ENCODE assay signal across 15 cellular contexts in the genomic region with DNA sequence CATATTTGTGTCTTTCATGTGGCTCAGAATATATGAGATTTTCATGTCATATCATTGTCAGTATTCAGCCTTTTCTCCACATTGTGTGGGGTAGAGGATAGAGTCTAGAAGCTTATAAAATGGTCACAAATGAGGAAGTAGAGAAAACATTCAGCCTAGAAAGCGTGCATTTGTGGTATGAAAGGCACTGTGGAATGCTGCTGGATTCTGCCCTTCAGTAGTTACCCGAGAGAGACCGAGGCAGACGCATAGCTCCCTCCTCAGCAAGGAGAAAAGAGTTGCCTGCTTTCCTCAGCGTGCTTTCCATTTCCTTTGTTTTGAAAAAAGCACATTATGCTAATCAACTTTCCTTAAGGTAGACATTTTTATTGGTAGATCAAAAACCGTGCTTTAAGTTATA. TPM values are rescaled to one million over a fixed set of nuclear protein-coding genes. Genes with fewer than 3 reads are reported as not detected.
DNase-seq lines count a peak whose midpoint lies in the region; ATAC-seq, FAIRE-seq and TF ChIP-seq lines count a peak whose summit lies in the region.
"Had no signal": no experiment of that assay in that cellular context is flagged by ENCODE, and none has a peak within 500 bp of the region (broad histone marks: within the 10 kb centered on the region; RNA-seq: fewer than 3 reads in every experiment).

No MANE protein-coding gene starts in this region.

- H3K27me3 ChIP-seq in HL-60 (ENCODE audit: insufficient read depth, poor library complexity, severe bottlenecking) = no peaks in the 10 kb centered on the region
- no peaks in the 10 kb centered on the region for H3K27me3 ChIP-seq in lower lobe of right lung (ENCODE audit: low read depth)
- no peaks in the 10 kb centered on the region for H3K27me3 ChIP-seq in small intestine (ENCODE audit: control insufficient read depth in 2 of 2, insufficient read depth in 2 of 2, low read length in 2 of 2)
- no peaks in the 10 kb centered on the region for H3K27me3 ChIP-seq in testis
- H3K27me3 ChIP-seq: BLaER1, brain microvascular endothelial cell, heart left ventricle had no signal

- CTCF ChIA-PET in WTC11 (lab: Charles Lee) = interaction anchor here (0.6 to 1.0 kb wide), 2 partner anchors 27 to 81 kb away, joined by 3 to 5 read pairs; no protein-coding TSS in a partner anchor

- H3K27ac ChIP-seq in HL-60 (replicated peaks) (peak overlapping the region; percentile 53), lower lobe of right lung (peak overlapping the region; percentile 48), small intestine (ENCODE audit: low read depth in 1 of 2, low read length in 1 of 2) (no peak overlapping the region), testis (no peak overlapping the region)
- H3K27ac ChIP-seq: BLaER1, brain microvascular endothelial cell had no signal

- no peaks in the 10 kb centered on the region for H3K36me3 ChIP-seq in lower lobe of right lung
- no peaks in the 10 kb centered on the region for H3K36me3 ChIP-seq in small intestine (ENCODE audit: control insufficient read depth in 2 of 2, insufficient read depth in 2 of 2, low read length in 2 of 2)
- H3K36me3 ChIP-seq in testis (ENCODE audit: low read depth, missing control alignments) = no peaks in the 10 kb centered on the region
- H3K36me3 ChIP-seq: brain microvascular endothelial cell, heart left ventricle had no signal

- ATAC-seq in WTC11 (0 out of 2 replicates have a peak, but pooled peaks have one; percentile 28), lower lobe of right lung (peak in 1 of 2 donors; percentile 57), GM18907 (IDR thresholded peaks at IDR 0.05; ENCODE audit: unreplicated experiment) (no peak)
- ATAC-seq: heart left ventricle, left ventricle myocardium superior had no signal

- FAIRE-seq in small intestine (lab: Jason Lieb, UNC) = no peak

- H3K9me3 Mint-ChIP-seq in CD14-positive monocyte (no peaks in the 10 kb centered on the region), WTC11 (peaks cover 10% of the 10 kb centered on the region)

- POLR2A ChIA-PET in WTC11 (lab: Charles Lee) = no interaction called here

- TF ChIP-seq CTCF in CD14-positive monocyte (IDR thresholded peaks at IDR 0.05) = no peak
- TF ChIP-seq CTCF in HL-60 (IDR thresholded peaks at IDR 0.05; ENCODE audit: insufficient read depth, low read length) = no peak
- TF ChIP-seq CTCF in WTC11 (IDR thresholded peaks at IDR 0.05) = no peak
- TF ChIP-seq CTCF in lower lobe of right lung (IDR thresholded peaks at IDR 0.05) = no peak
- TF ChIP-seq CTCF in testis (IDR thresholded peaks at IDR 0.05) = no peak

- peak overlapping the region; percentile 69 to 93 (median 88) for H3K27ac Mint-ChIP-seq in CD14-positive monocyte
- peak overlapping the region; percentile 63; the same call in 1 of the 2 replicates for H3K27ac Mint-ChIP-seq in WTC11

- H3K4me3 Mint-ChIP-seq in CD14-positive monocyte (peak overlapping the region; percentile 82 to 91), WTC11 (no peak overlapping the region)

- intact Hi-C loops in CD14-positive monocyte (cut with micrococcal nuclease) (no loop called here), lower lobe of right lung (cut with DNase I) (no loop called here), testis (cut with DNase I; ENCODE audit: low total_unique reads) (no loop called here)

- 58 to 87% (median 73%) methylated on average over 6 of the region's 6 CpGs for WGBS in small intestine, 3 donors
- WGBS in testis, 2 donors = 71 to 84% methylated on average over 6 of the region's 6 CpGs

- H3K27me3 Mint-ChIP-seq in CD14-positive monocyte (ENCODE audit: low read depth in 3 of 3) (peaks cover 0 to 2% (median 0%) of the 10 kb centered on the region in 3 donors), WTC11 (ENCODE audit: low read depth) (no peaks in the 10 kb centered on the region)

- no peak for DNase-seq in CD14-positive monocyte (ENCODE audit: low spot score)
- DNase-seq in HL-60 (ENCODE audit: low read depth in 1 of 2, low spot score in 1 of 2) = peak in 1 of 2 experiments; percentile 60
- no peak for DNase-seq in WTC11 (ENCODE audit: low spot score)
- no peak for DNase-seq in lower lobe of right lung
- no peak for DNase-seq in small intestine
- DNase-seq in retina = no peak
- no peak for DNase-seq in testis
- DNase-seq: brain microvascular endothelial cell, heart left ventricle, left ventricle myocardium superior, NCI-H1105 treated with DMSO at 0.1 percent for 48 hours, NCI-H69, nucleus accumbens had no signal

- no peak for TF ChIP-seq POLR2A in testis (IDR thresholded peaks at IDR 0.05)

- H3K4me3 ChIP-seq in HL-60 (replicated peaks; ENCODE audit: insufficient read depth, low read length) (no peak overlapping the region), lower lobe of right lung (no peak overlapping the region), small intestine (ENCODE audit: low read depth in 1 of 2, low read length in 2 of 2) (no peak overlapping the region), testis (no peak overlapping the region)
- H3K4me3 ChIP-seq: BLaER1 had no signal

- peaks cover 15 to 30% of the 10 kb centered on the region in 2 donors for H3K36me3 Mint-ChIP-seq in CD14-positive monocyte
- H3K36me3 Mint-ChIP-seq in WTC11 = peaks cover 14% of the 10 kb centered on the region

- H3K4me1 Mint-ChIP-seq in CD14-positive monocyte (peaks cover 38% of the 10 kb centered on the region), WTC11 (peaks cover 11% of the 10 kb centered on the region)

- no peaks in the 10 kb centered on the region for H3K9me3 ChIP-seq in lower lobe of right lung
- H3K9me3 ChIP-seq in small intestine (ENCODE audit: control insufficient read depth, low read depth) = no peaks in the 10 kb centered on the region
- no peaks in the 10 kb centered on the region for H3K9me3 ChIP-seq in testis
- H3K9me3 ChIP-seq: BLaER1 had no signal

- H3K4me1 ChIP-seq in lower lobe of right lung (no peaks in the 10 kb centered on the region), small intestine (ENCODE audit: control insufficient read depth in 2 of 2, insufficient read depth in 1 of 2, low read depth in 1 of 2, low read length in 1 of 2) (no peaks in the 10 kb centered on the region), testis (no peaks in the 10 kb centered on the region)

TF ChIP-seq in WTC11, 78 proteins besides CTCF, POLR2A, EP300 and RAD21:
- TF ChIP-seq, protein P1, sequence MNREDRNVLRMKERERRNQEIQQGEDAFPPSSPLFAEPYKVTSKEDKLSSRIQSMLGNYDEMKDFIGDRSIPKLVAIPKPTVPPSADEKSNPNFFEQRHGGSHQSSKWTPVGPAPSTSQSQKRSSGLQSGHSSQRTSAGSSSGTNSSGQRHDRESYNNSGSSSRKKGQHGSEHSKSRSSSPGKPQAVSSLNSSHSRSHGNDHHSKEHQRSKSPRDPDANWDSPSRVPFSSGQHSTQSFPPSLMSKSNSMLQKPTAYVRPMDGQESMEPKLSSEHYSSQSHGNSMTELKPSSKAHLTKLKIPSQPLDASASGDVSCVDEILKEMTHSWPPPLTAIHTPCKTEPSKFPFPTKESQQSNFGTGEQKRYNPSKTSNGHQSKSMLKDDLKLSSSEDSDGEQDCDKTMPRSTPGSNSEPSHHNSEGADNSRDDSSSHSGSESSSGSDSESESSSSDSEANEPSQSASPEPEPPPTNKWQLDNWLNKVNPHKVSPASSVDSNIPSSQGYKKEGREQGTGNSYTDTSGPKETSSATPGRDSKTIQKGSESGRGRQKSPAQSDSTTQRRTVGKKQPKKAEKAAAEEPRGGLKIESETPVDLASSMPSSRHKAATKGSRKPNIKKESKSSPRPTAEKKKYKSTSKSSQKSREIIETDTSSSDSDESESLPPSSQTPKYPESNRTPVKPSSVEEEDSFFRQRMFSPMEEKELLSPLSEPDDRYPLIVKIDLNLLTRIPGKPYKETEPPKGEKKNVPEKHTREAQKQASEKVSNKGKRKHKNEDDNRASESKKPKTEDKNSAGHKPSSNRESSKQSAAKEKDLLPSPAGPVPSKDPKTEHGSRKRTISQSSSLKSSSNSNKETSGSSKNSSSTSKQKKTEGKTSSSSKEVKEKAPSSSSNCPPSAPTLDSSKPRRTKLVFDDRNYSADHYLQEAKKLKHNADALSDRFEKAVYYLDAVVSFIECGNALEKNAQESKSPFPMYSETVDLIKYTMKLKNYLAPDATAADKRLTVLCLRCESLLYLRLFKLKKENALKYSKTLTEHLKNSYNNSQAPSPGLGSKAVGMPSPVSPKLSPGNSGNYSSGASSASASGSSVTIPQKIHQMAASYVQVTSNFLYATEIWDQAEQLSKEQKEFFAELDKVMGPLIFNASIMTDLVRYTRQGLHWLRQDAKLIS (CRISPR knock-in tag; IDR thresholded peaks at IDR 0.05; ENCODE audit: borderline replicate concordance) = no peak
- TF ChIP-seq ZBTB21 (CRISPR knock-in tag; IDR thresholded peaks at IDR 0.05; ENCODE audit: borderline replicate concordance) = no peak
- no peak for TF ChIP-seq RELA (CRISPR knock-in tag; IDR thresholded peaks at IDR 0.05; ENCODE audit: borderline replicate concordance)
- no peak for TF ChIP-seq ELF4 (CRISPR knock-in tag; IDR thresholded peaks at IDR 0.05; ENCODE audit: low read depth)
- no peak for TF ChIP-seq ZNF416 (CRISPR knock-in tag; IDR thresholded peaks at IDR 0.05)

RNA-seq across cellular contexts. Expression of gene MYB, which starts 28.7 kb away (rescaled TPM):
- polyA plus RNA-seq in CD14-positive monocyte (1 to 10 TPM; 1.7 to 2.2 TPM), small intestine (10 to 100 TPM in 1 of 3 donors, 1 to 10 TPM in 2; 1.6 to 19.8 (median 2.7) TPM), testis (ENCODE audit: insufficient read depth, low read depth, low replicate concordance) (1.8 TPM)
- total RNA-seq in WTC11 (2021) (4.3 to 6.1 TPM (median 5.1 TPM) in 3 replicates), lower lobe of right lung (6.1 TPM), testis (1 to 10 TPM; 1.5 to 3.7 TPM)
- polyA plus RNA-seq: heart left ventricle had no signal

Comparison
In these comparisons a context has a peak if more than half of its experiments do, and no peak if none do; other contexts are left out.
1. H3K27ac ChIP-seq: peak in HL-60 (single experiment) and lower lobe of right lung (single experiment); none in small intestine (0 of 2) and testis (0 of 2).